In genomic region chr9:85716031-85716877, GRCh38 we compare ENCODE assay signal across 8 cellular contexts.
DNase-seq lines count a peak whose midpoint lies in the region; ATAC-seq and TF ChIP-seq lines count a peak whose summit lies in the region.

No MANE protein-coding gene starts in this region.

- H3K4me1 Mint-ChIP-seq in effector memory CD8-positive, alpha-beta T cell (ENCODE audit: low read depth in 2 of 2) = peaks cover 42 to 62% of the 10 kb centered on the region in 2 donors

- no peaks in the 10 kb centered on the region for H3K9me3 Mint-ChIP-seq in effector memory CD8-positive, alpha-beta T cell

- H3K27ac Mint-ChIP-seq in effector memory CD8-positive, alpha-beta T cell = peak overlapping the region; percentile 6 to 93

- TF ChIP-seq CTCF in GM10266 (IDR thresholded peaks at IDR 0.05; ENCODE audit: control insufficient read depth, insufficient read depth, low read depth, missing control alignments) = peak; percentile 45

- DNase-seq in GM10266 (ENCODE audit: extremely low spot score) (peak; percentile 42), C1 segment of cervical spinal cord (lab: John Stamatoyannopoulos, UW) (no peak), RPMI8226 (no peak), NCI-H2107 treated with DMSO at 0.1 percent for 48 hours (lab: John Stamatoyannopoulos, UW; ENCODE audit: unreplicated experiment) (no peak)
- DNase-seq in effector memory CD8-positive, alpha-beta T cell = no peak
- no peak for DNase-seq in stimulated activated CD4-positive, alpha-beta T cell treated with anti-CD3 and anti-CD28 coated beads, Interleukin-4, amount 100 ng/mL, for 4 hours

- peaks cover 12% of the 10 kb centered on the region for H3K36me3 Mint-ChIP-seq in effector memory CD8-positive, alpha-beta T cell (ENCODE audit: insufficient read depth)

- ATAC-seq in GM21447 (IDR thresholded peaks at IDR 0.05; ENCODE audit: unreplicated experiment) (peak; percentile 66), HG03571 (IDR thresholded peaks at IDR 0.05; ENCODE audit: unreplicated experiment) (peak; percentile 46)
- ATAC-seq in effector memory CD8-positive, alpha-beta T cell (replicated peaks) = peak; percentile 23

- H3K4me3 Mint-ChIP-seq in effector memory CD8-positive, alpha-beta T cell = peak overlapping the region; percentile 31 to 61

- no peaks in the 10 kb centered on the region for H3K27me3 Mint-ChIP-seq in effector memory CD8-positive, alpha-beta T cell
